Comparison of ENCODE assay signal across 16 cellular contexts in the genomic region with DNA sequence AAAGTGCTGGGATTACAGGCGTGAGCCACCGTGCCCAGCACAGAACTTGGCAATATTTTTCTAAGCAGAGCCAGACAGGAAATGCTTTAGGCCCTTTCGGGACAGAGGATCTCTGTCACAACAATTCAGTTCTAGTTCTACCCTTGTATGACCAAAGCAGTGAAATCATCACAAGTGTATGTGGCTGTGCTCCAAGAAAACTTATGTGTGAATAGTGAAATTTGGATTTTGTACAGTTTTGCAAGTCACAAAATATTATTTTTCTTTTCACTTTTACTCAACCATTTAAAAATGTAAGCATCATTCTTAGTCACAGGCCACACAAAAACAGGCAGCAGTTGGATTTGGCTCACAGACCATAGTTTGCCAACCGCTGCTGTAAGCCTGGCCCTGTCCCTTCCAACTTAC. TPM values are rescaled to one million over a fixed set of nuclear protein-coding genes. Genes with fewer than 3 reads are reported as not detected.
DNase-seq lines count a peak whose midpoint lies in the region; ATAC-seq and TF ChIP-seq lines count a peak whose summit lies in the region.
"Had no signal": no experiment of that assay in that cellular context is flagged by ENCODE, and none has a peak within 500 bp of the region (broad histone marks: within the 10 kb centered on the region; RNA-seq: fewer than 3 reads in every experiment).

No MANE protein-coding gene starts in this region.

- no peaks in the 10 kb centered on the region for H3F3A ChIP-seq in PC-3 (ENCODE audit: low read length, unreplicated experiment)

- DNase-seq in Caki2 (ENCODE audit: low read depth) (peak; percentile 12), PC-3 (peak; percentile 73), coronary artery (ENCODE audit: low spot score) (no peak), non-pigmented ciliary epithelial cell (ENCODE audit: low read depth) (peak; percentile 74), amygdala (lab: John Stamatoyannopoulos, UW) (no peak), NCI-H1105 treated with DMSO at 0.1 percent for 48 hours (lab: John Stamatoyannopoulos, UW) (no peak)
- no peak for DNase-seq in stimulated activated CD4-positive, alpha-beta T cell treated with anti-CD3 and anti-CD28 coated beads, Interleukin-2, amount 100 ng/mL, for 24 hours
- DNase-seq: activated CD4-positive, alpha-beta T cell treated with anti-CD3 and anti-CD28 coated beads, Interleukin-2, amount 50 U/mL, for 48 hours; activated gamma-delta T cell treated with Interleukin-2 at 50 U/mL for 16 hours; CD4-positive, CD25-positive, alpha-beta regulatory T cell; Karpas-422; kidney; naive B cell; stimulated activated naive CD8-positive, alpha-beta T cell treated with anti-CD3 and anti-CD28 coated beads, Interleukin-15, amount 100 ng/mL, for 72 hours; T-helper 1 cell had no signal

- in situ Hi-C loops in Caki2 (cut with HindIII; ENCODE audit: low pct_unique_long_range_greater_than_20kb, low sequenced_read_pairs) = no loop called here

- no peaks in the 10 kb centered on the region for H3K36me3 ChIP-seq in PC-3 (ENCODE audit: low read depth, low read length)

- no peaks in the 10 kb centered on the region for H3K9me2 ChIP-seq in PC-3 (replicated peaks; ENCODE audit: low read length)

- peaks cover 15% of the 10 kb centered on the region for H3K4me1 ChIP-seq in PC-3 (ENCODE audit: insufficient read depth, low read length)

- intact Hi-C loops in PC-3 (cut with micrococcal nuclease) = no loop called here

- no peaks in the 10 kb centered on the region for H3K27me3 ChIP-seq in PC-3 (ENCODE audit: low read length)

- no peak; the same call in 1 of the 2 replicates for ATAC-seq in PC-3
- ATAC-seq in GM21360 (IDR thresholded peaks at IDR 0.05; ENCODE audit: unreplicated experiment) = no peak
- ATAC-seq: stimulated activated naive CD8-positive, alpha-beta T cell treated with anti-CD3 and anti-CD28 coated beads, Interleukin-15, amount 100 ng/mL, for 72 hours had no signal

- H2AFZ ChIP-seq in PC-3 (ENCODE audit: low read length) = no peak overlapping the region

- H3K9me3 ChIP-seq in PC-3 (ENCODE audit: low read length) = no peaks in the 10 kb centered on the region

- CTCF ChIA-PET in PC-3 (lab: Charles Lee) = no interaction called here

- H3K4me2 ChIP-seq in PC-3 (ENCODE audit: low read length) = no peak overlapping the region

- no TSS peak for BruUV-seq in PC-3 (replicated peaks; lab: Mats Ljungman, UMichigan)

- H3K4me3 ChIP-seq in PC-3 (ENCODE audit: low read length) (no peak overlapping the region), coronary artery (no peak overlapping the region)

- H4K20me1 ChIP-seq in PC-3 (ENCODE audit: low read length) = no peaks in the 10 kb centered on the region

- TF ChIP-seq CTCF in PC-3 (conservative IDR thresholded peaks at IDR 0.05; ENCODE audit: low read depth, low read length) (no peak), coronary artery (IDR thresholded peaks at IDR 0.05) (no peak)

- POLR2A ChIA-PET in PC-3 (lab: Charles Lee; ENCODE audit: unreplicated experiment) = no interaction called here

- H3K79me2 ChIP-seq in PC-3 (ENCODE audit: low read length) = no peaks in the 10 kb centered on the region

- H3K9ac ChIP-seq in PC-3 (ENCODE audit: low read length) = no peak overlapping the region

- 0 out of 2 replicates have a peak overlapping the region, but pooled peaks have one; percentile 18 for H3K27ac ChIP-seq in PC-3 (ENCODE audit: low read length)
- peak overlapping the region; percentile 59 to 73 for H3K27ac ChIP-seq in coronary artery

RNA-seq across cellular contexts. Expression of gene PRUNE2, which starts 20.4 kb away (rescaled TPM):
- total RNA-seq in Caki2 (2014; rRNA removed; shearing (Covaris generic); ENCODE audit: low replicate concordance) = 6.6 TPM in 1 of 2 replicates, not detected in the other
- total RNA-seq in PC-3 (2014; rRNA removed) = not detected in 2 replicates
- total RNA-seq: CD4-positive, CD25-positive, alpha-beta regulatory T cell had no signal

Comparison
In these comparisons a context has a peak if more than half of its experiments do, and no peak if none do; other contexts are left out.
1. DNase-seq: peak in Caki2 (single experiment), PC-3 (single experiment) and non-pigmented ciliary epithelial cell (single experiment); none in coronary artery (single experiment), stimulated activated CD4-positive, alpha-beta T cell treated with anti-CD3 and anti-CD28 coated beads, Interleukin-2, amount 100 ng/mL, for 24 hours (0 of 2), amygdala (0 of 56) and NCI-H1105 treated with DMSO at 0.1 percent for 48 hours (single experiment).